Comparison of ENCODE assay signal across 14 cellular contexts in the genomic region with DNA sequence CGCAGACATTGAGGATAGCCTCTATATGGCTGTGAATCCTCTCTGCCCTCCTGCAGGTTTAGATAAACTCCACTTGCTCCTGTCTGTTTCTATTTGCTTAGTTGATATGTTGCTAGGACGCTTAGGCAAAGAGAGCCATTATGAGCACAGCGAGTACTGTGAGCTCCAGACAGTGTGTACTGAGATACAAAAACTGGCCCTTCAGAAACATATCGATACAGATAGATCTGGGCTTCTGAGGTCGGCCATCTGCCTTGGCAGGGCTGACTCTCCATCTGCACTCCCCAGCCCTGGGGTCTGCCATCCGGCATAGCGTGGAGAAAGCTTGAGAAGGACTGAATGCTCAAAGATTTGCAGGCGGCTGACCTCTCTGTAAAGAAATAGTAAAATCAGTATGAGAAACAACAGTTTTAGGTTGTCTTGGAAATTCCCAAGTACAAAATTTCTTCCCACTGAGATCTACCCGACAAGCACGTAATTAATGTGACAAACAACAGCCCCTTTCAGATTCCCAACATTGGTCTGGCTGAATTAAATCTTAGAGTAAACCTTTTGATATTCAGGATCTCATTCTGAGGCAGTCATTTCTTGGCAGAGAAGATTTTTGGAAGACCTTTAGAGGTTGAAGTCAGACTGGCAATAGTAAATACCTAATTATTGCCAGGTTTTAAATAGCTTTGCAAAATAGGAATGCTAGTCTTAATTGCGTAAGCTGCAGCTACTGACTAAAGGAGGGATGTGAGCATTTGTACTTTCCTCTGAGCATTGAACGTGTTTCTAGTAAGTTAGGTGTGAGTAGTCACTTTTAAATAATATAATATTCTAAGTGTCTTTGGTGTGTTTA.
DNase-seq lines count a peak whose midpoint lies in the region; ATAC-seq and TF ChIP-seq lines count a peak whose summit lies in the region.
"Had no signal": no experiment of that assay in that cellular context is flagged by ENCODE, and none has a peak within 500 bp of the region (broad histone marks: within the 10 kb centered on the region; RNA-seq: fewer than 3 reads in every experiment).

No MANE protein-coding gene starts in this region.

- DNase-seq in LNCaP clone FGC (ENCODE audit: low read depth), result peak; percentile 58
- DNase-seq in hippocampal formation (lab: John Stamatoyannopoulos, UW), result peak; percentile 2 to 67
- peak; percentile 45 for DNase-seq in renal cortical epithelial cell (ENCODE audit: low read depth)
- DNase-seq in stimulated activated CD8-positive, alpha-beta memory T cell treated with anti-CD3 and anti-CD28 coated beads, Interleukin-4, amount 100 ng/mL, for 48 hours, result no peak
- DNase-seq in trophoblast cell, result no peak
- DNase-seq: activated CD4-positive, alpha-beta T cell treated with anti-CD3 and anti-CD28 coated beads for 4 hours; activated effector memory CD4-positive, alpha-beta T cell treated with anti-CD3 and anti-CD28 coated beads, Interleukin-2, amount 50 U/mL, for 16 hours; NCI-H187 treated with DMSO at 0.1 percent for 48 hours; SK-N-SH had no signal

- H3K4me1 ChIP-seq in trophoblast cell (ENCODE audit: control insufficient read depth in 1 of 2, insufficient read depth in 2 of 2, low read length in 2 of 2), result no peaks in the 10 kb centered on the region
- H3K4me1 ChIP-seq: BLaER1 treated with 17β-estradiol and CSF1 and Interleukin-3, amounts not matched to agents 10 nM and 100 nM had no signal

- no peak overlapping the region for H4K91ac ChIP-seq in trophoblast cell (ENCODE audit: low read depth, low read length)

- ATAC-seq in HG03520 (IDR thresholded peaks at IDR 0.05; ENCODE audit: unreplicated experiment) (no peak), GM21737 (IDR thresholded peaks at IDR 0.05; ENCODE audit: unreplicated experiment) (no peak)

- H3K4me3 ChIP-seq in LNCaP clone FGC (ENCODE audit: low read depth, low read length) (no peak overlapping the region), trophoblast cell (ENCODE audit: low read depth, low read length) (no peak overlapping the region)
- H3K4me3 ChIP-seq: BLaER1 treated with 17β-estradiol and CSF1 and Interleukin-3, amounts not matched to agents 10 nM and 100 nM had no signal

- no peak overlapping the region for H4K8ac ChIP-seq in trophoblast cell (ENCODE audit: low read depth, low read length)

- H2AFZ ChIP-seq in trophoblast cell (ENCODE audit: insufficient read depth, low read length, poor library complexity), result no peak overlapping the region

- no peaks in the 10 kb centered on the region for H3K79me2 ChIP-seq in trophoblast cell (ENCODE audit: control insufficient read depth, insufficient read depth, low read length, poor library complexity)

- H3K23ac ChIP-seq in trophoblast cell (ENCODE audit: low read length), result no peak overlapping the region

- H3K79me1 ChIP-seq in trophoblast cell (ENCODE audit: low read length), result no peaks in the 10 kb centered on the region

- H3K9ac ChIP-seq in trophoblast cell (ENCODE audit: low read length), result no peak overlapping the region
- H3K9ac ChIP-seq: BLaER1 treated with 17β-estradiol and CSF1 and Interleukin-3, amounts not matched to agents 10 nM and 100 nM; SK-N-SH had no signal

- no peak overlapping the region for H2BK12ac ChIP-seq in trophoblast cell (ENCODE audit: low read length)

- no peak overlapping the region for H2BK120ac ChIP-seq in trophoblast cell (ENCODE audit: insufficient read depth, low read length, poor library complexity)

- no peak overlapping the region for H3K4me2 ChIP-seq in trophoblast cell (ENCODE audit: low read length)
- H3K4me2 ChIP-seq: BLaER1 treated with 17β-estradiol and CSF1 and Interleukin-3, amounts not matched to agents 10 nM and 100 nM; SK-N-SH had no signal

- no peak overlapping the region for H3K4ac ChIP-seq in trophoblast cell (ENCODE audit: low read depth, low read length)

- WGBS in trophoblast cell (ENCODE audit: extremely low coverage, insufficient coverage, insufficient read length), result no CpG with 5 or more reads among the region's 12 CpGs

- no peaks in the 10 kb centered on the region for H3K9me3 ChIP-seq in trophoblast cell (ENCODE audit: insufficient read depth, low read depth, low read length)
- H3K9me3 ChIP-seq: BLaER1 treated with 17β-estradiol and CSF1 and Interleukin-3, amounts not matched to agents 10 nM and 100 nM; neutrophil; SK-N-SH had no signal

- H3K36me3 ChIP-seq in trophoblast cell (ENCODE audit: control insufficient read depth in 1 of 2, insufficient read depth in 2 of 2, low read length in 2 of 2), result no peaks in the 10 kb centered on the region
- H3K36me3 ChIP-seq: BLaER1 treated with 17β-estradiol and CSF1 and Interleukin-3, amounts not matched to agents 10 nM and 100 nM; neutrophil had no signal

- no peak overlapping the region for H3K14ac ChIP-seq in trophoblast cell (ENCODE audit: low read length)

- no peak overlapping the region for H2BK5ac ChIP-seq in trophoblast cell (ENCODE audit: low read depth, low read length, poor library complexity)

- no peaks in the 10 kb centered on the region for H3K27me3 ChIP-seq in trophoblast cell (ENCODE audit: insufficient read depth, low read length)
- H3K27me3 ChIP-seq: BLaER1 treated with 17β-estradiol and CSF1 and Interleukin-3, amounts not matched to agents 10 nM and 100 nM; neutrophil had no signal

- TF ChIP-seq CTCF in LNCaP clone FGC (IDR thresholded peaks at IDR 0.05; ENCODE audit: control insufficient read depth, extremely low read depth, insufficient read depth) (no peak), VCaP (conservative IDR thresholded peaks at IDR 0.05) (no peak)

- H3K18ac ChIP-seq in trophoblast cell (ENCODE audit: low read length), result no peak overlapping the region

- H4K12ac ChIP-seq in trophoblast cell (ENCODE audit: low read depth, low read length), result no peak overlapping the region

- peak overlapping the region; percentile 67 for H3K27ac ChIP-seq in VCaP
- H3K27ac ChIP-seq in trophoblast cell (ENCODE audit: low read depth, low read length), result no peak overlapping the region
- H3K27ac ChIP-seq: BLaER1 treated with 17β-estradiol and CSF1 and Interleukin-3, amounts not matched to agents 10 nM and 100 nM; neutrophil had no signal

- H2AK5ac ChIP-seq in trophoblast cell (ENCODE audit: low read length), result no peak overlapping the region

Comparison
In these comparisons a context has a peak if more than half of its experiments do, and no peak if none do; other contexts are left out.
1. DNase-seq: peak in LNCaP clone FGC (single experiment), hippocampal formation (2 of 2) and renal cortical epithelial cell (single experiment); none in stimulated activated CD8-positive, alpha-beta memory T cell treated with anti-CD3 and anti-CD28 coated beads, Interleukin-4, amount 100 ng/mL, for 48 hours (single experiment) and trophoblast cell (0 of 2).